In the genomic region with DNA sequence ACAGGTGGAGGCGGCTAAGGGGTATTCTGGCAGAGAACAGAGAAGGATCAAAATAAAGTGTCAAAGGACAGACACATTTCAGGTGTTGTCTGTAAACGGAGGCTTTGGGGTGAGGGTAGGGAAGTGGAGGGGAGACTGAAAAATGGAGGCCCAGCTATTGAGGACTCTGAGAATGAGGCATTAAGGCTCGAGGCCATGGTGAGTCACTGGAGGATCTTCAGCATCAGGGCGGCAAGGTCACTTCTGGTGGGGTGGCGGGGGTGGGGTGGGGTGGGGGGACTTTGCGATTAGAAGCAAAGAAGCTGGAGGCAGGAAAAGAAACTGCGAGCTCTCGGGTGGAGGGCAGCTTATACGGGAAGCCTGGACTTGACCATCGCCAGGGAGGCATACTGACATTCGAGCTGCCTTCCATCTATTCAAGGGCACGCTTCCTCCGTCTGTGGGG, we compare ENCODE assay signal across 8 cellular contexts. TPM values are rescaled to one million over a fixed set of nuclear protein-coding genes. Genes with fewer than 3 reads are reported as not detected.
DNase-seq lines count a peak whose midpoint lies in the region; ATAC-seq and TF ChIP-seq lines count a peak whose summit lies in the region.

No MANE protein-coding gene starts in this region.

- H2AFZ ChIP-seq in fibroblast of lung (ENCODE audit: low read length), result peak overlapping the region; percentile 86
- H2AFZ ChIP-seq in osteoblast (ENCODE audit: low read length), result peak overlapping the region; percentile 91

- H4K20me1 ChIP-seq in fibroblast of lung (ENCODE audit: control insufficient read depth, extremely low read depth, insufficient read depth, low read length), result no peaks in the 10 kb centered on the region
- peaks cover 18% of the 10 kb centered on the region for H4K20me1 ChIP-seq in osteoblast (ENCODE audit: insufficient read depth, low read length)

- H3K27me3 ChIP-seq in fibroblast of lung (ENCODE audit: control insufficient read depth, insufficient read depth, low read length) (no peaks in the 10 kb centered on the region), osteoblast (ENCODE audit: insufficient read depth, low read length) (no peaks in the 10 kb centered on the region)

- ATAC-seq in HG03432 (IDR thresholded peaks at IDR 0.05; ENCODE audit: unreplicated experiment), result no peak

- H3K27ac ChIP-seq in fibroblast of lung (ENCODE audit: insufficient read depth, low read length) (peak overlapping the region; percentile 61), osteoblast (ENCODE audit: low read depth, low read length) (peak overlapping the region; percentile 76)

- peak overlapping the region; percentile 84 for H3K9ac ChIP-seq in fibroblast of lung (ENCODE audit: insufficient read depth, low read length)

- H3K4me2 ChIP-seq in fibroblast of lung (ENCODE audit: extremely low read depth, insufficient read depth, low read length) (peak overlapping the region; percentile 87), osteoblast (ENCODE audit: insufficient read depth, low read length) (peak overlapping the region; percentile 89)

- no peaks in the 10 kb centered on the region for H3K36me3 ChIP-seq in fibroblast of lung (ENCODE audit: control insufficient read depth, insufficient read depth, low read length)
- H3K36me3 ChIP-seq in osteoblast (ENCODE audit: insufficient read depth, low read length), result no peaks in the 10 kb centered on the region

- H3K4me1 ChIP-seq in fibroblast of lung (ENCODE audit: control insufficient read depth, extremely low read depth, insufficient read depth, low read length), result peaks cover 8% of the 10 kb centered on the region
- H3K4me1 ChIP-seq in osteoblast (ENCODE audit: insufficient read depth, low read length), result peaks cover 13% of the 10 kb centered on the region

- intact Hi-C loops in posterior vena cava (cut with DNase I), result loop anchor here (5.0 to 10.0 kb wide), 2 partner anchors 60 to 247 kb away; a partner anchor contains a TSS

- TF ChIP-seq CTCF in WI38 (IDR thresholded peaks at IDR 0.05; ENCODE audit: low read depth, low read length) (no peak), fibroblast of lung (conservative IDR thresholded peaks at IDR 0.05 in 1 of 2, IDR thresholded peaks at IDR 0.05 in 1 of 2; ENCODE audit: low read depth in 1 of 2, low read length in 2 of 2) (no peak), osteoblast (IDR thresholded peaks at IDR 0.05; ENCODE audit: extremely low read depth, low read depth, low read length) (no peak)

- DNase-seq in stimulated activated CD8-positive, alpha-beta memory T cell treated with anti-CD3 and anti-CD28 coated beads, Interleukin-12 subunit alpha, Interleukin-12 subunit beta, amount 100 ng/mL, for 1 hour (ENCODE audit: low read depth), result peak; percentile 5
- DNase-seq in stimulated activated CD8-positive, alpha-beta memory T cell treated with anti-CD3 and anti-CD28 coated beads, Interleukin-4, amount 100 ng/mL, for 48 hours, result no peak
- peak; percentile 16 to 35 for DNase-seq in fibroblast of lung (ENCODE audit: low read depth in 2 of 2)
- peak; percentile 83 for DNase-seq in osteoblast (ENCODE audit: insufficient read length, low spot score, missing footprints)
- no peak for DNase-seq in posterior vena cava (ENCODE audit: low spot score)
- no peak for DNase-seq in HuH-7.5 (ENCODE audit: low spot score)

- H3K79me2 ChIP-seq in fibroblast of lung (ENCODE audit: control insufficient read depth, insufficient read depth, low read length), result peaks cover 1% of the 10 kb centered on the region
- H3K79me2 ChIP-seq in osteoblast (ENCODE audit: insufficient read depth, low read length), result peaks cover 38% of the 10 kb centered on the region

- H3K9me3 ChIP-seq in fibroblast of lung (ENCODE audit: control insufficient read depth, insufficient read depth, low read depth, low read length) (no peaks in the 10 kb centered on the region), osteoblast (ENCODE audit: low read depth, low read length) (no peaks in the 10 kb centered on the region)

- H3K4me3 ChIP-seq in WI38 (ENCODE audit: low read depth, low read length), result peak overlapping the region; percentile 64
- peak overlapping the region; percentile 56 to 80 (median 74) for H3K4me3 ChIP-seq in fibroblast of lung (replicated peaks in 1 of 4; ENCODE audit: control extremely low read depth in 1 of 4, insufficient read depth in 1 of 4, low read depth in 3 of 4, low read length in 4 of 4)
- H3K4me3 ChIP-seq in osteoblast (ENCODE audit: insufficient read depth, low read length), result peak overlapping the region; percentile 84

RNA-seq across cellular contexts. Expression of a gene that starts 58.4 kb away (rescaled TPM):
- total RNA-seq in fibroblast of lung (28.5 and 31.5 TPM in 2 replicates), osteoblast (84.9 and 99.2 TPM in 2 replicates), posterior vena cava (100 to 1,000 TPM in 1 of 2 donors, 10 to 100 TPM in 1; 60.6 to 100 TPM)
- 25.8 and 31.3 TPM in 2 replicates for polyA plus RNA-seq in fibroblast of lung
- 18.9 and 24.0 TPM in 2 replicates for polyA plus RNA-seq in fibroblast of lung (2012)
- polyA minus RNA-seq in fibroblast of lung (ENCODE audit: low replicate concordance), result 5.1 and 7.6 TPM in 2 replicates

Comparison
In these comparisons a context has a peak if more than half of its experiments do, and no peak if none do; other contexts are left out.
1. DNase-seq: peak in stimulated activated CD8-positive, alpha-beta memory T cell treated with anti-CD3 and anti-CD28 coated beads, Interleukin-12 subunit alpha, Interleukin-12 subunit beta, amount 100 ng/mL, for 1 hour (single experiment), fibroblast of lung (2 of 2) and osteoblast (single experiment); none in stimulated activated CD8-positive, alpha-beta memory T cell treated with anti-CD3 and anti-CD28 coated beads, Interleukin-4, amount 100 ng/mL, for 48 hours (single experiment), posterior vena cava (single experiment) and HuH-7.5 (single experiment).
2. Peak in every context shown above with its lines, with median percentiles within 50 percentile points of each other: H3K4me3 ChIP-seq.